In genomic region chr9:125706661-125707539, GRCh38 we compare ENCODE assay signal across 8 cellular contexts. TPM values are rescaled to one million over a fixed set of nuclear protein-coding genes. Genes with fewer than 3 reads are reported as not detected.
DNase-seq lines count a peak whose midpoint lies in the region; ATAC-seq and TF ChIP-seq lines count a peak whose summit lies in the region.

MAPKAP1 (minus strand) TSS chr9:125707208; CDS start chr9:125672574, 34,634 bp downstream.

- TF ChIP-seq CTCF in GM13977 (IDR thresholded peaks at IDR 0.05; ENCODE audit: extremely low read depth, insufficient read depth, missing control alignments) (no peak), tibial nerve (IDR thresholded peaks at IDR 0.05) (peak in 1 of 5 experiments; percentile 38)

- peak within 1 kb of the TSS; percentile 93 for H4K91ac ChIP-seq in trophoblast cell (ENCODE audit: low read depth, low read length)

- H3K27me3 Mint-ChIP-seq in T-cell, result peaks cover 0 to 2% of the 10 kb centered on the region in 2 donors

- TF ChIP-seq POLR2A in tibial nerve (IDR thresholded peaks at IDR 0.05), result peak; percentile 10 to 59

- H2BK5ac ChIP-seq in trophoblast cell (ENCODE audit: low read depth, low read length, poor library complexity), result peak within 1 kb of the TSS; percentile 39

- H3K9me3 Mint-ChIP-seq in T-cell, result no peaks in the 10 kb centered on the region

- peak within 1 kb of the TSS; percentile 99 for H4K8ac ChIP-seq in trophoblast cell (ENCODE audit: low read depth, low read length)

- no peak within 1 kb of the TSS for H3K23ac ChIP-seq in trophoblast cell (ENCODE audit: low read length)

- peak within 1 kb of the TSS; percentile 66 for H2AFZ ChIP-seq in trophoblast cell (ENCODE audit: insufficient read depth, low read length, poor library complexity)

- peak; percentile 80 to 95 for TF ChIP-seq EP300 in tibial nerve (IDR thresholded peaks at IDR 0.05)

- peak within 1 kb of the TSS; percentile 92 for H2AK5ac ChIP-seq in trophoblast cell (ENCODE audit: low read length)

- H3K4me3 ChIP-seq in trophoblast cell (ENCODE audit: low read depth, low read length), result peak within 1 kb of the TSS; percentile 95
- peak within 1 kb of the TSS; percentile 67 to 97 (median 92) for H3K4me3 ChIP-seq in tibial nerve

- ATAC-seq in HG02870 (IDR thresholded peaks at IDR 0.05; ENCODE audit: unreplicated experiment) (peak; percentile 91), T-cell (replicated peaks in 1 of 4) (peak; percentile 98 to 99 (median 98))

- intact Hi-C loops in cardiac septum (cut with DNase I), result no loop called here

- peak within 1 kb of the TSS; percentile 98 for H4K12ac ChIP-seq in trophoblast cell (ENCODE audit: low read depth, low read length)

- H3K27ac Mint-ChIP-seq in T-cell, result peak within 1 kb of the TSS; percentile 84 to 88

- H3K36me3 ChIP-seq in trophoblast cell (ENCODE audit: control insufficient read depth in 1 of 2, insufficient read depth in 2 of 2, low read length in 2 of 2) (no peaks in the 10 kb centered on the region), tibial nerve (no peaks in the 10 kb centered on the region)

- peak within 1 kb of the TSS; percentile 97 for H3K4ac ChIP-seq in trophoblast cell (ENCODE audit: low read depth, low read length)

- H3K14ac ChIP-seq in trophoblast cell (ENCODE audit: low read length), result peak within 1 kb of the TSS; percentile 99

- peak within 1 kb of the TSS; percentile 90 for H2BK120ac ChIP-seq in trophoblast cell (ENCODE audit: insufficient read depth, low read length, poor library complexity)

- no peak within 1 kb of the TSS for H2BK12ac ChIP-seq in trophoblast cell (ENCODE audit: low read length)

- POLR2A ChIA-PET in T-cell (lab: Charles Lee), result interaction anchor here in 1 of 2 donors (0.6 kb wide), 1 partner anchor 57 kb away, joined by 5 read pairs; no protein-coding TSS in a partner anchor

- H3K79me2 ChIP-seq in trophoblast cell (ENCODE audit: control insufficient read depth, insufficient read depth, low read length, poor library complexity), result peaks cover 6% of the 10 kb centered on the region

- peak within 1 kb of the TSS; percentile 94 for H3K4me2 ChIP-seq in trophoblast cell (ENCODE audit: low read length)

- CTCF ChIA-PET in T-cell (lab: Charles Lee), result interaction anchor here in 1 of 2 donors (0.7 to 0.9 kb wide), 2 partner anchors 94 to 148 kb away, joined by 3 read pairs; no protein-coding TSS in a partner anchor

- H3K4me1 ChIP-seq in trophoblast cell (ENCODE audit: control insufficient read depth in 1 of 2, insufficient read depth in 2 of 2, low read length in 2 of 2) (peaks cover 0 to 5% of the 10 kb centered on the region in 2 experiments), tibial nerve (peaks cover 0 to 37% (median 10%) of the 10 kb centered on the region in 4 donors)

- H3K27me3 ChIP-seq in trophoblast cell (ENCODE audit: insufficient read depth, low read length) (no peaks in the 10 kb centered on the region), tibial nerve (no peaks in the 10 kb centered on the region)

- H3K27ac ChIP-seq in adipose tissue (ENCODE audit: low read depth, low read length) (no peak within 1 kb of the TSS), trophoblast cell (ENCODE audit: low read depth, low read length) (peak within 1 kb of the TSS; percentile 75), tibial nerve (peak within 1 kb of the TSS; percentile 63 to 84 (median 82))

- H3K36me3 Mint-ChIP-seq in T-cell, result peaks cover 6% of the 10 kb centered on the region

- in situ Hi-C loops in GM13977 (cut with MboI; ENCODE audit: low pct_unique_long_range_greater_than_20kb, low sequenced_read_pairs, unreplicated experiment), result no loop called here

- H3K9me3 ChIP-seq in trophoblast cell (ENCODE audit: insufficient read depth, low read depth, low read length) (no peaks in the 10 kb centered on the region), tibial nerve (no peaks in the 10 kb centered on the region)

- peak within 1 kb of the TSS; percentile 79 to 83 (median 81) for H3K4me3 Mint-ChIP-seq in T-cell

- DNase-seq in GM13977 (ENCODE audit: low spot score), result peak; percentile 95
- peak; percentile 91 for DNase-seq in NCI-H146 (lab: John Stamatoyannopoulos, UW)
- peak; percentile 81 to 95 (median 88) for DNase-seq in T-cell
- peak; percentile 98 for DNase-seq in cardiac septum (ENCODE audit: low spot score)
- peak; percentile 98 to 99 for DNase-seq in trophoblast cell
- DNase-seq in tibial nerve (ENCODE audit: low spot score in 2 of 2), result peak; percentile 82 to 88

- WGBS in adipose tissue, 3 donors, result 0 to 1% (median 1%) methylated on average over 63 to 65 of the region's 65 CpGs
- WGBS in trophoblast cell (ENCODE audit: extremely low coverage, insufficient coverage, insufficient read length), result no CpG with 5 or more reads among the region's 65 CpGs
- WGBS in tibial nerve, 2 donors, result 0 to 1% methylated on average over 25 to 58 of the region's 65 CpGs

- H3K4me1 Mint-ChIP-seq in T-cell, result peaks cover 33 to 45% (median 38%) of the 10 kb centered on the region in 3 donors

- peaks cover 9% of the 10 kb centered on the region for H3K79me1 ChIP-seq in trophoblast cell (ENCODE audit: low read length)

- H3K18ac ChIP-seq in trophoblast cell (ENCODE audit: low read length), result peak within 1 kb of the TSS; percentile 99

- peak within 1 kb of the TSS; percentile 98 for H3K9ac ChIP-seq in trophoblast cell (ENCODE audit: low read length)

RNA-seq across cellular contexts. Expression of gene MAPKAP1, which starts in this region (rescaled TPM):
- total RNA-seq in T-cell, result 10 to 100 TPM; 50.2 to 60.3 (median 55.6) TPM
- 10 to 100 TPM; 28.1 to 57.0 (median 50.5) TPM for polyA plus RNA-seq in adipose tissue
- total RNA-seq in cardiac septum, result 96.2 TPM
- 64.3 and 64.4 TPM in 2 replicates for polyA plus RNA-seq in trophoblast cell (2013)
- 100 to 1,000 TPM in 1 of 4 donors, 10 to 100 TPM in 3; 61.4 to 111 (median 92.7) TPM for total RNA-seq in tibial nerve
